ENCODE assay signal across 8 cellular contexts in the genomic region with DNA sequence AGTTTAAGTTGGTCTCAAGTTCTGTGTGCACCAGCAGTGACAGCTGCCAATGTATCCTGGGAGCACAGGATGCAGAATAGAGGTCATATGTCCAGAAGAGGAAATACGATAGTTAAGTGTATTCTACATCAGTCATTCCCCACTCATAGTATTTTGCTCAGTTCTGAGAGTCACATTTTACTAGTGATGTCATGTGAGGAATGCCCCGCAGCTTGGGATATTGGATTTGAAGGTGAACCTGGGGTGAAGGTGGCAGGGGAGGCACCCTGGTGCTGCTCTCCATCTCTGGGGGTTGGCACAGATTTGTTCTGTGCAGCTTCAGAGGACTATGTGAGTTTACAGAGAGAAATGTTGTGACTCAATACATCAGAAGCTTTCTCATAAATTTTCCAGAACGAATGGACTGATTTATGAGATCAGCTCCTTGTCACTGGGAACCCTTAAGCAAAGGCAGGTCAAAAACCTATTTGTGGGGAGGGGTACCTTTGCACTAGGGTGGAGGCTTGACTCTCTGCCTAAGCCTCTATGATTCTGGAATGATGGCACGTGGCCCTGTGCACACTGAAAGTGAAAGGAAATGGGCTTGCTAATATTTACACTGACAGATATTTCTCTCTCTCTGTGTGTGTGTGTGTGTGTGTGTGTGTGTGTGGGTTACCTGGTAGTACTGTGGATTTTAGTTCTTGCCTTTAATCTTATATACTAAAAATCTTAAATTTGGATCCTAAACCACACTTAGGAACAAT.
A peak's percentile ranks its signal among the peaks of the same experiment; 100 is the strongest.
DNase-seq lines count a peak whose midpoint lies in the region; ATAC-seq and TF ChIP-seq lines count a peak whose summit lies in the region.

No MANE protein-coding gene starts in this region.

- H3K4me1 ChIP-seq in SK-N-SH (ENCODE audit: control insufficient read depth in 1 of 2, insufficient read depth in 2 of 2, low read depth in 1 of 2, low read length in 1 of 2): peaks cover 0 to 7% of the 10 kb centered on the region in 2 experiments; a peak in 1 of 4 replicates
- H3K4me1 ChIP-seq in effector memory CD4-positive, alpha-beta T cell (ENCODE audit: control insufficient read depth, insufficient read depth, low read length, poor library complexity, severe bottlenecking): peaks cover 25% of the 10 kb centered on the region

- no peak for TF ChIP-seq EP300 in SK-N-SH (IDR thresholded peaks at IDR 0.05; ENCODE audit: borderline replicate concordance in 1 of 2, low read depth in 1 of 2, low read length in 1 of 2)

- TF ChIP-seq CTCF in SK-N-SH (IDR thresholded peaks at IDR 0.05): no peak
- no peak for TF ChIP-seq CTCF in lower leg skin (IDR thresholded peaks at IDR 0.05)
- TF ChIP-seq CTCF in glutamatergic neuron (IDR thresholded peaks at IDR 0.05; ENCODE audit: partially characterized antibody, unreplicated experiment): no peak

- no peak overlapping the region for H3K9ac ChIP-seq in SK-N-SH

- intact Hi-C loops in lower leg skin (cut with DNase I; ENCODE audit: low total_unique reads): no loop called here

- CTCF ChIA-PET in SK-N-SH (lab: Yijun Ruan, JAX): interaction anchor here (1.2 to 1.6 kb wide), 3 partner anchors 12 to 21 kb away, joined by 3 to 4 read pairs (median 3); no protein-coding TSS in a partner anchor

- no peaks in the 10 kb centered on the region for H3K27me3 Mint-ChIP-seq in glutamatergic neuron (ENCODE audit: unreplicated experiment)

- H3K27ac Mint-ChIP-seq in glutamatergic neuron (ENCODE audit: unreplicated experiment): no peak overlapping the region

- no peaks in the 10 kb centered on the region for H3K9me3 ChIP-seq in SK-N-SH
- H3K9me3 ChIP-seq in effector memory CD4-positive, alpha-beta T cell (ENCODE audit: control insufficient read depth, low read length): no peaks in the 10 kb centered on the region

- no peaks in the 10 kb centered on the region for H3K9me2 ChIP-seq in SK-N-SH

- H3K4me3 ChIP-seq in SK-N-SH (ENCODE audit: low read depth in 2 of 2, low read length in 1 of 2) (no peak overlapping the region), lower leg skin (ENCODE audit: low read depth, poor library complexity, severe bottlenecking) (no peak overlapping the region)
- no peak overlapping the region for H3K4me3 ChIP-seq in effector memory CD4-positive, alpha-beta T cell (ENCODE audit: insufficient read depth, low read depth, low read length, poor library complexity, severe bottlenecking)

- peak overlapping the region; percentile 18; the same call in 1 of the 2 replicates for H3K4me2 ChIP-seq in SK-N-SH

- 41% methylated on average over 4 of the region's 4 CpGs for WGBS in SK-N-SH (ENCODE audit: low lambda C conversion rate)
- WGBS in lower leg skin, 2 donors: 22 to 25% methylated on average over 4 of the region's 4 CpGs

- H3K4me3 Mint-ChIP-seq in glutamatergic neuron (ENCODE audit: unreplicated experiment): no peak overlapping the region

- H3K79me2 ChIP-seq in SK-N-SH (ENCODE audit: insufficient read depth): no peaks in the 10 kb centered on the region

- no peak overlapping the region for H3K27ac ChIP-seq in SK-N-SH (ENCODE audit: low read depth in 2 of 2, low read length in 1 of 2)
- H3K27ac ChIP-seq in effector memory CD4-positive, alpha-beta T cell (ENCODE audit: insufficient read depth, low read length, poor library complexity, severe bottlenecking): peak overlapping the region; percentile 19

- no peaks in the 10 kb centered on the region for H3K4me1 Mint-ChIP-seq in glutamatergic neuron (ENCODE audit: low read depth, unreplicated experiment)

- no peaks in the 10 kb centered on the region for H3F3A ChIP-seq in SK-N-SH (replicated peaks; ENCODE audit: insufficient read depth)

- TF ChIP-seq POLR2A in lower leg skin (IDR thresholded peaks at IDR 0.05): no peak

- no peaks in the 10 kb centered on the region for H3K36me3 ChIP-seq in SK-N-SH (replicated peaks in 1 of 2; ENCODE audit: control insufficient read depth in 1 of 2, insufficient read depth in 2 of 2, low read length in 1 of 2)
- H3K36me3 ChIP-seq in effector memory CD4-positive, alpha-beta T cell (ENCODE audit: control insufficient read depth, insufficient read depth, low read length): no peaks in the 10 kb centered on the region

- POLR2A ChIA-PET in SK-N-SH (lab: Yijun Ruan, JAX): no interaction called here

- H2AFZ ChIP-seq in SK-N-SH (ENCODE audit: low read depth): peak overlapping the region; percentile 20; the same call in 1 of the 2 replicates

- peak; percentile 65 for ATAC-seq in GM19023 (IDR thresholded peaks at IDR 0.05; ENCODE audit: unreplicated experiment)
- peak; percentile 71 for ATAC-seq in HG02885 (IDR thresholded peaks at IDR 0.05; ENCODE audit: poor library complexity, unreplicated experiment)

- no peak for TF ChIP-seq RAD21 in SK-N-SH (IDR thresholded peaks at IDR 0.05; ENCODE audit: low read length)

- no peaks in the 10 kb centered on the region for H3K36me3 Mint-ChIP-seq in glutamatergic neuron (ENCODE audit: unreplicated experiment)

- H3K27me3 ChIP-seq in SK-N-SH (ENCODE audit: insufficient read depth): no peaks in the 10 kb centered on the region
- H3K27me3 ChIP-seq in effector memory CD4-positive, alpha-beta T cell (replicated peaks; ENCODE audit: control insufficient read depth, insufficient read depth, low read length, poor library complexity, severe bottlenecking): no peaks in the 10 kb centered on the region

- H4K20me1 ChIP-seq in SK-N-SH (ENCODE audit: insufficient read depth): no peaks in the 10 kb centered on the region

- no peaks in the 10 kb centered on the region for H3K9me3 Mint-ChIP-seq in glutamatergic neuron (ENCODE audit: unreplicated experiment)

- DNase-seq in SK-N-SH (no peak), lower leg skin (ENCODE audit: low spot score in 2 of 2) (no peak), nucleus accumbens (lab: John Stamatoyannopoulos, UW) (no peak), glutamatergic neuron (no peak)
- DNase-seq in effector memory CD4-positive, alpha-beta T cell: no peak
- DNase-seq in stimulated activated CD4-positive, alpha-beta T cell treated with anti-CD3 and anti-CD28 coated beads, TNF-alpha, amount 100 ng/mL, for 4 hours (ENCODE audit: low read depth in 3 of 3): peak in 2 of 3 experiments; percentile 10 to 19

TF ChIP-seq in SK-N-SH, 30 proteins besides CTCF, POLR2A, EP300 and RAD21 (continues in another document):
- TF ChIP-seq FOXJ3 (CRISPR knock-in tag; IDR thresholded peaks at IDR 0.05) (no peak), USF1 (IDR thresholded peaks at IDR 0.05; ENCODE audit: borderline replicate concordance, low read depth) (no peak), FOSL2 (IDR thresholded peaks at IDR 0.05; ENCODE audit: borderline replicate concordance, low read depth) (no peak), YY1 (IDR thresholded peaks at IDR 0.05; ENCODE audit: low read depth) (no peak), FOXM1 (IDR thresholded peaks at IDR 0.05; ENCODE audit: low read depth) (no peak), RCOR1 (IDR thresholded peaks at IDR 0.05; ENCODE audit: low read length) (no peak), TAF1 (IDR thresholded peaks at IDR 0.05; ENCODE audit: borderline replicate concordance, low read depth, low read length) (no peak), USF2 (IDR thresholded peaks at IDR 0.05; ENCODE audit: borderline replicate concordance, low read depth, low read length) (no peak), TEAD4 (IDR thresholded peaks at IDR 0.05; ENCODE audit: borderline replicate concordance, insufficient read depth) (no peak), GABPA (IDR thresholded peaks at IDR 0.05; ENCODE audit: low read depth) (no peak)
- TF ChIP-seq, protein P1, sequence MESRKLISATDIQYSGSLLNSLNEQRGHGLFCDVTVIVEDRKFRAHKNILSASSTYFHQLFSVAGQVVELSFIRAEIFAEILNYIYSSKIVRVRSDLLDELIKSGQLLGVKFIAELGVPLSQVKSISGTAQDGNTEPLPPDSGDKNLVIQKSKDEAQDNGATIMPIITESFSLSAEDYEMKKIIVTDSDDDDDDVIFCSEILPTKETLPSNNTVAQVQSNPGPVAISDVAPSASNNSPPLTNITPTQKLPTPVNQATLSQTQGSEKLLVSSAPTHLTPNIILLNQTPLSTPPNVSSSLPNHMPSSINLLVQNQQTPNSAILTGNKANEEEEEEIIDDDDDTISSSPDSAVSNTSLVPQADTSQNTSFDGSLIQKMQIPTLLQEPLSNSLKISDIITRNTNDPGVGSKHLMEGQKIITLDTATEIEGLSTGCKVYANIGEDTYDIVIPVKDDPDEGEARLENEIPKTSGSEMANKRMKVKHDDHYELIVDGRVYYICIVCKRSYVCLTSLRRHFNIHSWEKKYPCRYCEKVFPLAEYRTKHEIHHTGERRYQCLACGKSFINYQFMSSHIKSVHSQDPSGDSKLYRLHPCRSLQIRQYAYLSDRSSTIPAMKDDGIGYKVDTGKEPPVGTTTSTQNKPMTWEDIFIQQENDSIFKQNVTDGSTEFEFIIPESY (IDR thresholded peaks at IDR 0.05; ENCODE audit: borderline replicate concordance, low read depth): no peak
- TF ChIP-seq, protein P2, sequence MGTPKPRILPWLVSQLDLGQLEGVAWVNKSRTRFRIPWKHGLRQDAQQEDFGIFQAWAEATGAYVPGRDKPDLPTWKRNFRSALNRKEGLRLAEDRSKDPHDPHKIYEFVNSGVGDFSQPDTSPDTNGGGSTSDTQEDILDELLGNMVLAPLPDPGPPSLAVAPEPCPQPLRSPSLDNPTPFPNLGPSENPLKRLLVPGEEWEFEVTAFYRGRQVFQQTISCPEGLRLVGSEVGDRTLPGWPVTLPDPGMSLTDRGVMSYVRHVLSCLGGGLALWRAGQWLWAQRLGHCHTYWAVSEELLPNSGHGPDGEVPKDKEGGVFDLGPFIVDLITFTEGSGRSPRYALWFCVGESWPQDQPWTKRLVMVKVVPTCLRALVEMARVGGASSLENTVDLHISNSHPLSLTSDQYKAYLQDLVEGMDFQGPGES (IDR thresholded peaks at IDR 0.05; ENCODE audit: low read depth, low read length): no peak
- TF ChIP-seq, protein P3, sequence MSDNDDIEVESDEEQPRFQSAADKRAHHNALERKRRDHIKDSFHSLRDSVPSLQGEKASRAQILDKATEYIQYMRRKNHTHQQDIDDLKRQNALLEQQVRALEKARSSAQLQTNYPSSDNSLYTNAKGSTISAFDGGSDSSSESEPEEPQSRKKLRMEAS (IDR thresholded peaks at IDR 0.05; ENCODE audit: low read depth): no peak

Comparison
In these comparisons a context has a peak if more than half of its experiments do, and no peak if none do; other contexts are left out.
1. DNase-seq: peak in stimulated activated CD4-positive, alpha-beta T cell treated with anti-CD3 and anti-CD28 coated beads, TNF-alpha, amount 100 ng/mL, for 4 hours (2 of 3); none in SK-N-SH (single experiment), effector memory CD4-positive, alpha-beta T cell (0 of 3), lower leg skin (0 of 2), nucleus accumbens (0 of 56) and glutamatergic neuron (single experiment).